In the genomic region with DNA sequence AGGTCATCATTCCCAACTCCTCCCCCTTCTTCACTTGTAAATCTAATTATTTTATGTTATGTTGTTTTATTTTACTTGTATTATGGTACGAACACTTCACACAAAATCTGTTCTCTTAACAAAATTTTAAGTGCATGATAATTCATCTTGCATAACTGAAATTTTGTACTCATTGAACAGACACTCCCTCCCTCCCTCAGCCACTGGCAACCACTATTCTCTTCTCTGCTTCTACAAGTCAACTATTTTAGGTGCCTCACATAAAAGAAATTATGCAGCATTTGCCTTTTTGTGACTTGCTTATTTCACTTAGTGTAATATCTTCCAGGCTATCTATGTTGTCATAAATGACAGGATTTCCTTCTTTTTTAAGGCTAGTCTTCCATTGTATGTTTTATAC, we compare ENCODE assay signal across 1 cellular context.
TF ChIP-seq lines count a peak whose summit lies in the region.

No MANE protein-coding gene starts in this region.

TF ChIP-seq in GM23338, 12 proteins besides CTCF, POLR2A, EP300 and RAD21:
- TF ChIP-seq, protein P1, sequence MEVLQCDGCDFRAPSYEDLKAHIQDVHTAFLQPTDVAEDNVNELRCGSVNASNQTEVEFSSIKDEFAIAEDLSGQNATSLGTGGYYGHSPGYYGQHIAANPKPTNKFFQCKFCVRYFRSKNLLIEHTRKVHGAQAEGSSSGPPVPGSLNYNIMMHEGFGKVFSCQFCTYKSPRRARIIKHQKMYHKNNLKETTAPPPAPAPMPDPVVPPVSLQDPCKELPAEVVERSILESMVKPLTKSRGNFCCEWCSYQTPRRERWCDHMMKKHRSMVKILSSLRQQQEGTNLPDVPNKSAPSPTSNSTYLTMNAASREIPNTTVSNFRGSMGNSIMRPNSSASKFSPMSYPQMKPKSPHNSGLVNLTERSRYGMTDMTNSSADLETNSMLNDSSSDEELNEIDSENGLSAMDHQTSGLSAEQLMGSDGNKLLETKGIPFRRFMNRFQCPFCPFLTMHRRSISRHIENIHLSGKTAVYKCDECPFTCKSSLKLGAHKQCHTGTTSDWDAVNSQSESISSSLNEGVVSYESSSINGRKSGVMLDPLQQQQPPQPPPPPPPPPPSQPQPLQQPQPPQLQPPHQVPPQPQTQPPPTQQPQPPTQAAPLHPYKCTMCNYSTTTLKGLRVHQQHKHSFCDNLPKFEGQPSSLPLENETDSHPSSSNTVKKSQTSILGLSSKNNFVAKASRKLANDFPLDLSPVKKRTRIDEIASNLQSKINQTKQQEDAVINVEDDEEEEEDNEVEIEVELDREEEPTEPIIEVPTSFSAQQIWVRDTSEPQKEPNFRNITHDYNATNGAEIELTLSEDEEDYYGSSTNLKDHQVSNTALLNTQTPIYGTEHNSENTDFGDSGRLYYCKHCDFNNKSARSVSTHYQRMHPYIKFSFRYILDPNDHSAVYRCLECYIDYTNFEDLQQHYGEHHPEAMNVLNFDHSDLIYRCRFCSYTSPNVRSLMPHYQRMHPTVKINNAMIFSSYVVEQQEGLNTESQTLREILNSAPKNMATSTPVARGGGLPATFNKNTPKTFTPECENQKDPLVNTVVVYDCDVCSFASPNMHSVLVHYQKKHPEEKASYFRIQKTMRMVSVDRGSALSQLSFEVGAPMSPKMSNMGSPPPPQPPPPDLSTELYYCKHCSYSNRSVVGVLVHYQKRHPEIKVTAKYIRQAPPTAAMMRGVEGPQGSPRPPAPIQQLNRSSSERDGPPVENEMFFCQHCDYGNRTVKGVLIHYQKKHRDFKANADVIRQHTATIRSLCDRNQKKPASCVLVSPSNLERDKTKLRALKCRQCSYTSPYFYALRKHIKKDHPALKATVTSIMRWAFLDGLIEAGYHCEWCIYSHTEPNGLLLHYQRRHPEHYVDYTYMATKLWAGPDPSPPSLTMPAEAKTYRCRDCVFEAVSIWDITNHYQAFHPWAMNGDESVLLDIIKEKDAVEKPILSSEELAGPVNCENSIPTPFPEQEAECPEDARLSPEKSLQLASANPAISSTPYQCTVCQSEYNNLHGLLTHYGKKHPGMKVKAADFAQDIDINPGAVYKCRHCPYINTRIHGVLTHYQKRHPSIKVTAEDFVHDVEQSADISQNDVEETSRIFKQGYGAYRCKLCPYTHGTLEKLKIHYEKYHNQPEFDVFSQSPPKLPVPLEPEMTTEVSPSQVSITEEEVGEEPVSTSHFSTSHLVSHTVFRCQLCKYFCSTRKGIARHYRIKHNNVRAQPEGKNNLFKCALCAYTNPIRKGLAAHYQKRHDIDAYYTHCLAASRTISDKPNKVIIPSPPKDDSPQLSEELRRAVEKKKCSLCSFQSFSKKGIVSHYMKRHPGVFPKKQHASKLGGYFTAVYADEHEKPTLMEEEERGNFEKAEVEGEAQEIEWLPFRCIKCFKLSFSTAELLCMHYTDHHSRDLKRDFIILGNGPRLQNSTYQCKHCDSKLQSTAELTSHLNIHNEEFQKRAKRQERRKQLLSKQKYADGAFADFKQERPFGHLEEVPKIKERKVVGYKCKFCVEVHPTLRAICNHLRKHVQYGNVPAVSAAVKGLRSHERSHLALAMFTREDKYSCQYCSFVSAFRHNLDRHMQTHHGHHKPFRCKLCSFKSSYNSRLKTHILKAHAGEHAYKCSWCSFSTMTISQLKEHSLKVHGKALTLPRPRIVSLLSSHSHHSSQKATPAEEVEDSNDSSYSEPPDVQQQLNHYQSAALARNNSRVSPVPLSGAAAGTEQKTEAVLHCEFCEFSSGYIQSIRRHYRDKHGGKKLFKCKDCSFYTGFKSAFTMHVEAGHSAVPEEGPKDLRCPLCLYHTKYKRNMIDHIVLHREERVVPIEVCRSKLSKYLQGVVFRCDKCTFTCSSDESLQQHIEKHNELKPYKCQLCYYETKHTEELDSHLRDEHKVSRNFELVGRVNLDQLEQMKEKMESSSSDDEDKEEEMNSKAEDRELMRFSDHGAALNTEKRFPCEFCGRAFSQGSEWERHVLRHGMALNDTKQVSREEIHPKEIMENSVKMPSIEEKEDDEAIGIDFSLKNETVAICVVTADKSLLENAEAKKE (CRISPR knock-in tag; IDR thresholded peaks at IDR 0.05), result no peak
- TF ChIP-seq EZH2phosphoT487 (IDR thresholded peaks at IDR 0.05; ENCODE audit: unreplicated experiment) (no peak), ZNF114 (CRISPR knock-in tag; IDR thresholded peaks at IDR 0.05) (no peak), NANOG (IDR thresholded peaks at IDR 0.05; ENCODE audit: borderline replicate concordance) (no peak), STAT1 (IDR thresholded peaks at IDR 0.05; ENCODE audit: unreplicated experiment) (no peak), CREB1 (CRISPR knock-in tag; IDR thresholded peaks at IDR 0.05; ENCODE audit: low read depth) (no peak), ZNF331 (CRISPR knock-in tag; IDR thresholded peaks at IDR 0.05; ENCODE audit: low read depth) (no peak), EZH2 (IDR thresholded peaks at IDR 0.05; ENCODE audit: low read depth, unreplicated experiment) (no peak), JUNB (IDR thresholded peaks at IDR 0.05; ENCODE audit: unreplicated experiment) (no peak)
- TF ChIP-seq, protein P2, sequence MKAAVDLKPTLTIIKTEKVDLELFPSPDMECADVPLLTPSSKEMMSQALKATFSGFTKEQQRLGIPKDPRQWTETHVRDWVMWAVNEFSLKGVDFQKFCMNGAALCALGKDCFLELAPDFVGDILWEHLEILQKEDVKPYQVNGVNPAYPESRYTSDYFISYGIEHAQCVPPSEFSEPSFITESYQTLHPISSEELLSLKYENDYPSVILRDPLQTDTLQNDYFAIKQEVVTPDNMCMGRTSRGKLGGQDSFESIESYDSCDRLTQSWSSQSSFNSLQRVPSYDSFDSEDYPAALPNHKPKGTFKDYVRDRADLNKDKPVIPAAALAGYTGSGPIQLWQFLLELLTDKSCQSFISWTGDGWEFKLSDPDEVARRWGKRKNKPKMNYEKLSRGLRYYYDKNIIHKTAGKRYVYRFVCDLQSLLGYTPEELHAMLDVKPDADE (IDR thresholded peaks at IDR 0.05), result no peak
